Comparison of ENCODE assay signal across 8 cellular contexts in genomic region chr3:104291878-104292277, GRCh38.
A peak's percentile ranks its signal among the peaks of the same experiment; 100 is the strongest.
DNase-seq lines count a peak whose midpoint lies in the region; ATAC-seq and TF ChIP-seq lines count a peak whose summit lies in the region.

No MANE protein-coding gene starts in this region.

- H4K8ac ChIP-seq in mesendoderm (ENCODE audit: low read depth, low read length) = peak overlapping the region; percentile 86

- H3K4me2 ChIP-seq in mesendoderm (ENCODE audit: low read length) = no peak overlapping the region

- H3K36me3 ChIP-seq in mesendoderm (ENCODE audit: control insufficient read depth, insufficient read depth, low read length) = no peaks in the 10 kb centered on the region

- no peak overlapping the region for H4K5ac ChIP-seq in mesendoderm (ENCODE audit: low read length)

- H3K79me2 ChIP-seq in mesendoderm (ENCODE audit: control insufficient read depth, insufficient read depth, low read length) = no peaks in the 10 kb centered on the region

- no peak overlapping the region for H3K9ac ChIP-seq in mesendoderm (ENCODE audit: low read length)

- H3K79me1 ChIP-seq in mesendoderm (ENCODE audit: low read length) = no peaks in the 10 kb centered on the region

- H3K27me3 ChIP-seq in mesendoderm (ENCODE audit: insufficient read depth, low read length, poor library complexity) = no peaks in the 10 kb centered on the region

- no peak overlapping the region for H2BK15ac ChIP-seq in mesendoderm (replicated peaks; ENCODE audit: low read depth)

- DNase-seq in mesendoderm (no peak), kidney glomerular epithelial cell (lab: John Stamatoyannopoulos, UW) (no peak), mesenteric fat pad (ENCODE audit: low spot score) (no peak), NCI-H1930 (lab: John Stamatoyannopoulos, UW) (no peak)
- DNase-seq in activated effector memory CD4-positive, alpha-beta T cell treated with Interleukin-2 at 50 U/mL for 16 hours = no peak

- H3K56ac ChIP-seq in mesendoderm (ENCODE audit: low read length) = no peak overlapping the region

- H3K4me3 ChIP-seq in mesendoderm (ENCODE audit: low read length) = no peak overlapping the region

- no peak overlapping the region for H3K18ac ChIP-seq in mesendoderm (ENCODE audit: low read length)

- no peak overlapping the region for H3K27ac ChIP-seq in mesendoderm (ENCODE audit: low read depth, low read length)

- no peak overlapping the region for H2BK5ac ChIP-seq in mesendoderm (ENCODE audit: low read length)

- no peak overlapping the region for H3K23ac ChIP-seq in mesendoderm (ENCODE audit: low read length)

- no CpG with 5 or more reads among the region's 2 CpGs for WGBS in mesendoderm (ENCODE audit: extremely low coverage, insufficient coverage, low lambda C conversion rate)

- H2AK5ac ChIP-seq in mesendoderm (ENCODE audit: low read length) = no peak overlapping the region

- ATAC-seq in GM18517 (IDR thresholded peaks at IDR 0.05; ENCODE audit: unreplicated experiment) = peak; percentile 38
- ATAC-seq in HG02759 (IDR thresholded peaks at IDR 0.05; ENCODE audit: unreplicated experiment) = peak; percentile 29
- peak; percentile 36; the same call in 1 of the 3 replicates for ATAC-seq in SK-N-SH treated with all-trans-retinoic acid at 6 μM for 48 hours

- no peaks in the 10 kb centered on the region for H3K4me1 ChIP-seq in mesendoderm (ENCODE audit: control insufficient read depth, low read depth, low read length)

- H2BK120ac ChIP-seq in mesendoderm (ENCODE audit: low read depth, low read length) = no peak overlapping the region

- H3K4ac ChIP-seq in mesendoderm (ENCODE audit: low read depth, low read length) = no peak overlapping the region

TF ChIP-seq in SK-N-SH treated with all-trans-retinoic acid at 6 μM for 48 hours, 23 proteins besides CTCF, POLR2A, EP300 and RAD21:
- peak; percentile 75; the same call in 1 of the 2 replicates for TF ChIP-seq ZFP30 (CRISPR knock-in tag; IDR thresholded peaks at IDR 0.05)
- no peak for TF ChIP-seq OSR1 (CRISPR knock-in tag; IDR thresholded peaks at IDR 0.05)
- TF ChIP-seq RARB (CRISPR knock-in tag; IDR thresholded peaks at IDR 0.05) = no peak
- TF ChIP-seq ZNF565 (CRISPR knock-in tag; conservative IDR thresholded peaks at IDR 0.05; ENCODE audit: low read depth) = no peak
- TF ChIP-seq TCF4 (CRISPR knock-in tag; IDR thresholded peaks at IDR 0.05; ENCODE audit: borderline replicate concordance) = no peak
- no peak for TF ChIP-seq ISL1 (CRISPR knock-in tag; IDR thresholded peaks at IDR 0.05)
